Comparison of ENCODE assay signal across 1 cellular context in the genomic region with DNA sequence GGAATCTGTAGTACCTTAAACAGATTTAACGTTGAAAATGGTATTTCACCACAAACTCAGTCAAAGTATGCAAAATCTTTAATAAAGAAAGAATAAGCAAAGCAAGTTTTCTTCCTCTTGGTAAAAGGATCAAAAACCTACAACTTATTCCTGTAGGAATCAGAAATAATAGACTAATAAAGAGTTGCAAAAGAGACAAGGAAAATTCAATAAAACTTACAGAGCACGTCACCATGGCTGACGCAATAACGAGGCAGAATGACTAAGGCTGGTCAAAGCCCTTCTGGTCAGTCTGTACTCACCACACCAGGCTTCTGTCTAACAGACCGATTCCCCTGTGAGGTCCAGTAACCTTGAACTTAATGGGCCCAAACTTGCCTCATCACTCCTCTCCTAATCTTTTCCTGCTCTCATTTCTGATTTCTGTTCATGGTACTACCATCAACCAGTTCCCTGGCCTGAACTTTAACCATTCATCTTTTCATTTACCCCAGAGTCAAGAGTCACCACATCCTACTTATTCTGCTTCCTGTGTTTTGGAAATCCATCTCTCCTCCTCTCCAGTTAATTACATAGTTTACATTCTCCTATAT.
TF ChIP-seq lines count a peak whose summit lies in the region.

No MANE protein-coding gene starts in this region.

TF ChIP-seq in IMR-90, 13 proteins besides CTCF, POLR2A, EP300 and RAD21 (continued from another document):
- TF ChIP-seq, protein P1, sequence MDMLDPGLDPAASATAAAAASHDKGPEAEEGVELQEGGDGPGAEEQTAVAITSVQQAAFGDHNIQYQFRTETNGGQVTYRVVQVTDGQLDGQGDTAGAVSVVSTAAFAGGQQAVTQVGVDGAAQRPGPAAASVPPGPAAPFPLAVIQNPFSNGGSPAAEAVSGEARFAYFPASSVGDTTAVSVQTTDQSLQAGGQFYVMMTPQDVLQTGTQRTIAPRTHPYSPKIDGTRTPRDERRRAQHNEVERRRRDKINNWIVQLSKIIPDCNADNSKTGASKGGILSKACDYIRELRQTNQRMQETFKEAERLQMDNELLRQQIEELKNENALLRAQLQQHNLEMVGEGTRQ (IDR thresholded peaks at IDR 0.05; ENCODE audit: low read depth, low read length), result no peak
- no peak for TF ChIP-seq MXI1 (IDR thresholded peaks at IDR 0.05; ENCODE audit: borderline replicate concordance, low read depth, low read length)
- TF ChIP-seq MAZ (IDR thresholded peaks at IDR 0.05; ENCODE audit: borderline replicate concordance, low read depth, low read length), result no peak
- peak; percentile 69; the same call in 1 of the 2 replicates for TF ChIP-seq NFE2L2 (IDR thresholded peaks at IDR 0.05; ENCODE audit: low read depth, low read length)
- TF ChIP-seq SMC3 (IDR thresholded peaks at IDR 0.05; ENCODE audit: low read depth, low read length), result no peak
- peak; percentile 68; the same call in 1 of the 2 replicates for TF ChIP-seq FOS (IDR thresholded peaks at IDR 0.05; ENCODE audit: low read depth, low read length)
- no peak for TF ChIP-seq RCOR1 (IDR thresholded peaks at IDR 0.05; ENCODE audit: insufficient replicate concordance, low read length)
